7 cellular contexts compared by ENCODE assay signal in genomic region chr19:17556995-17557394, GRCh38. TPM values are rescaled to one million over a fixed set of nuclear protein-coding genes. Genes with fewer than 3 reads are reported as not detected.
DNase-seq lines count a peak whose midpoint lies in the region; ATAC-seq and TF ChIP-seq lines count a peak whose summit lies in the region.

No MANE protein-coding gene starts in this region.

- H3K79me2 ChIP-seq in GM23338 (replicated peaks; ENCODE audit: insufficient read depth) (no peaks in the 10 kb centered on the region), SU-DHL-6 (ENCODE audit: insufficient read depth, low read length) (peaks cover 20% of the 10 kb centered on the region)

- H4K20me1 ChIP-seq in GM23338 (replicated peaks; ENCODE audit: insufficient read depth) = no peaks in the 10 kb centered on the region; the same call in 1 of the 2 replicates
- no peaks in the 10 kb centered on the region for H4K20me1 ChIP-seq in SU-DHL-6 (ENCODE audit: low read depth, low read length)

- H2AFZ ChIP-seq in GM23338 (no peak overlapping the region), SU-DHL-6 (ENCODE audit: low read depth, low read length, severe bottlenecking) (no peak overlapping the region)

- H3K9me3 Mint-ChIP-seq in GM23338 = no peaks in the 10 kb centered on the region

- H3K36me3 Mint-ChIP-seq in GM23338 (ENCODE audit: low read depth) = peaks cover 16% of the 10 kb centered on the region

- H3K9me3 ChIP-seq in SU-DHL-6 (ENCODE audit: insufficient read depth, low read length) = no peaks in the 10 kb centered on the region
- H3K9me3 ChIP-seq in esophagus muscularis mucosa = no peaks in the 10 kb centered on the region
- no peaks in the 10 kb centered on the region for H3K9me3 ChIP-seq in skeletal muscle satellite cell (replicated peaks; ENCODE audit: low read length)

- no peak overlapping the region for H3K27ac ChIP-seq in GM23338 (ENCODE audit: low read depth)
- no peak overlapping the region for H3K27ac ChIP-seq in SU-DHL-6 (ENCODE audit: low read depth, low read length)
- peak overlapping the region in 2 of 4 donors; percentile 87 for H3K27ac ChIP-seq in esophagus muscularis mucosa (replicated peaks in 1 of 4)

- peaks cover 8% of the 10 kb centered on the region; the same call in 2 of the 3 replicates for H3K4me1 Mint-ChIP-seq in GM23338

- TF ChIP-seq POLR2A in esophagus muscularis mucosa (IDR thresholded peaks at IDR 0.05; ENCODE audit: low read depth) = no peak

- H3K9ac ChIP-seq in SU-DHL-6 (ENCODE audit: low read length) (peak overlapping the region; percentile 98), skeletal muscle satellite cell (ENCODE audit: low read depth, low read length) (peak overlapping the region; percentile 91)

- H3K4me3 ChIP-seq in GM23338 = no peak overlapping the region
- H3K4me3 ChIP-seq in SU-DHL-6 (ENCODE audit: insufficient read depth, low read length, poor library complexity, severe bottlenecking) = peak overlapping the region; percentile 94
- peak overlapping the region; percentile 73 to 99 (median 98) for H3K4me3 ChIP-seq in esophagus muscularis mucosa
- peak overlapping the region; percentile 98 for H3K4me3 ChIP-seq in skeletal muscle satellite cell (ENCODE audit: low read length)

- no peak overlapping the region for H3K4me2 ChIP-seq in GM23338
- H3K4me2 ChIP-seq in SU-DHL-6 (ENCODE audit: low read depth, low read length, poor library complexity, severe bottlenecking) = peak overlapping the region; percentile 86
- peak overlapping the region; percentile 96 for H3K4me2 ChIP-seq in skeletal muscle satellite cell (ENCODE audit: low read length)

- H3K27me3 ChIP-seq in GM23338 (ENCODE audit: insufficient read depth) = peaks cover 4% of the 10 kb centered on the region; the same call in 1 of the 2 replicates
- no peaks in the 10 kb centered on the region for H3K27me3 ChIP-seq in SU-DHL-6 (ENCODE audit: low read length)
- H3K27me3 ChIP-seq in esophagus muscularis mucosa = peaks cover 0 to 3% (median 0%) of the 10 kb centered on the region in 4 donors
- H3K27me3 ChIP-seq in skeletal muscle satellite cell (ENCODE audit: control insufficient read depth, insufficient read depth, low read length) = no peaks in the 10 kb centered on the region

- H3K4me1 ChIP-seq in GM23338 (ENCODE audit: insufficient read depth) (0 out of 2 replicates have a peak, but pooled peaks cover 3% of the 10 kb centered on the region), esophagus muscularis mucosa (peaks cover 36 to 61% (median 49%) of the 10 kb centered on the region in 4 donors), skeletal muscle satellite cell (ENCODE audit: control insufficient read depth, insufficient read depth, low read length) (peaks cover 25% of the 10 kb centered on the region)

- TF ChIP-seq EP300 in esophagus muscularis mucosa (IDR thresholded peaks at IDR 0.05) = no peak

- no peaks in the 10 kb centered on the region for H3K36me3 ChIP-seq in GM23338 (ENCODE audit: insufficient read depth)
- H3K36me3 ChIP-seq in SU-DHL-6 (ENCODE audit: low read length) = 0 out of 2 replicates have a peak, but pooled peaks cover 2% of the 10 kb centered on the region
- H3K36me3 ChIP-seq in esophagus muscularis mucosa = peaks cover 17 to 45% (median 35%) of the 10 kb centered on the region in 4 donors
- peaks cover 29% of the 10 kb centered on the region for H3K36me3 ChIP-seq in skeletal muscle satellite cell (ENCODE audit: insufficient read depth, low read length)

- DNase-seq in GM23338 (ENCODE audit: low spot score) (no peak), esophagus muscularis mucosa (ENCODE audit: extremely low spot score) (no peak), NAMALWA (ENCODE audit: low spot score) (no peak)

- H3K4me3 Mint-ChIP-seq in GM23338 = peak overlapping the region; percentile 78; the same call in 2 of the 3 replicates

- 90% methylated on average over 7 of the region's 7 CpGs for WGBS in esophagus muscularis mucosa

- no peak for TF ChIP-seq CTCF in GM23338 (conservative IDR thresholded peaks at IDR 0.05; ENCODE audit: low read depth in 2 of 2)
- TF ChIP-seq CTCF in SU-DHL-6 (IDR thresholded peaks at IDR 0.05; ENCODE audit: insufficient read depth, low read length, poor library complexity, severe bottlenecking) = no peak
- TF ChIP-seq CTCF in esophagus muscularis mucosa (IDR thresholded peaks at IDR 0.05) = no peak

- no peak overlapping the region for H3K27ac Mint-ChIP-seq in GM23338

- H3F3A ChIP-seq in GM23338 (replicated peaks; ENCODE audit: low read depth) (peaks cover 13% of the 10 kb centered on the region; the same call in 1 of the 2 replicates), SU-DHL-6 (ENCODE audit: insufficient read depth) (peaks cover 20% of the 10 kb centered on the region)

- intact Hi-C loops in esophagus muscularis mucosa (cut with DNase I) = no loop called here

- peaks cover 5% of the 10 kb centered on the region for H3K27me3 Mint-ChIP-seq in GM23338 (ENCODE audit: insufficient read depth, low read depth, poor library complexity)

- no peak for ATAC-seq in GM23338
- no peak for ATAC-seq in GM18868 (IDR thresholded peaks at IDR 0.05; ENCODE audit: unreplicated experiment)
- ATAC-seq in GM18520 (IDR thresholded peaks at IDR 0.05; ENCODE audit: unreplicated experiment) = no peak

- no peaks in the 10 kb centered on the region for H3K9me2 ChIP-seq in GM23338 (ENCODE audit: insufficient read depth)
- H3K9me2 ChIP-seq in SU-DHL-6 (replicated peaks; ENCODE audit: insufficient read depth, low read length) = no peaks in the 10 kb centered on the region

TF ChIP-seq in GM23338, 12 proteins besides CTCF, POLR2A, EP300 and RAD21 (continues in another document):
- TF ChIP-seq POLR2AphosphoS5 (IDR thresholded peaks at IDR 0.05; ENCODE audit: low read depth) (no peak), ZNF462 (CRISPR knock-in tag; IDR thresholded peaks at IDR 0.05) (no peak)

RNA-seq across cellular contexts. Expression of gene COLGALT1, which starts 1.5 kb away (rescaled TPM):
- 52.0 and 63.4 TPM in 2 replicates for total RNA-seq in GM23338 (2014; rRNA removed; shearing (Covaris generic))
- 16.1 and 18.2 TPM in 2 replicates for polyA plus RNA-seq in GM23338 (2016; fragmentation: Nextera tagmentation; extraction: Ambion mirVana)
- 10 to 100 TPM; 54.2 to 92.6 (median 61.5) TPM for total RNA-seq in esophagus muscularis mucosa
- 96.8 and 112 TPM in 2 replicates for total RNA-seq in skeletal muscle satellite cell (2012; rRNA removed)

RNA-seq across cellular contexts. Expression of gene PGLS, which starts 45.5 kb away (rescaled TPM):
- 55.4 and 63.5 TPM in 2 replicates for total RNA-seq in GM23338 (2014; rRNA removed; shearing (Covaris generic))
- 56.9 and 62.2 TPM in 2 replicates for polyA plus RNA-seq in GM23338 (2016; fragmentation: Nextera tagmentation; extraction: Ambion mirVana)
- 10 to 100 TPM; 39.0 to 75.5 (median 49.9) TPM for total RNA-seq in esophagus muscularis mucosa
- total RNA-seq in skeletal muscle satellite cell (2012; rRNA removed) = 58.6 and 78.9 TPM in 2 replicates
